ENCODE assay signal across 14 cellular contexts in the genomic region with DNA sequence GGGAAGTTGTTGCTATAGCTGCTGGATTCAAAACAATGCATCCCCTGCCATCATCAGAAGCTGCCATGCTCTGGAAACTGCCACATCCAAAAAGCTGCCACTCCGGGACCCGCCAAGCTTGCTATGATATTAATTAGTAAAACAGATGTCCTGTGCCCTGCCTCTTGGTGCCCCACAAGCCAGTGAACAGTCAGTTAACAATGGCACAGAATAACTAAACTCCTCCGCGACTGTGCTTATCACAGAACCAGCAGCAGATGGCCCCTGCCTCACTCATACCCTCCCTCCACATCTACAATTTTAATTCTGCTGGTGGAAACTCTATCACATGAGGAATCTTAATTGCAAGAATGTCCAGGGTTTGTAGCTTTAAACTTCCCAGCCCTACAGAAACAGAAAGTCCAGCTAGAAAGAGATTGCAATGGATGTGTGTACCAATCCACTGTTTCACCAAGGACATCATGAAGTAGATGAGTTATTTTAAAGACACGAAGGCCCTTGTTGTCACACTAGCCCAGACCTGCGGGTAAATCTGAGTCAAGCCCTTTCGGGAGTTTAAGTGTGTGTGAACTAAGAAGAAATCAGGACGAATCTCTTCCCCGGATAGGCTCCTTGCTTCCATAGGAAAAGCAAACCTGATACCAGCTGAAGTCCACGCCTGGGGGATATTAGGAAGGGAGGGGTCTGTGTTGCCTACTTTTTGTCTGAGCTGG. TPM values are rescaled to one million over a fixed set of nuclear protein-coding genes. Genes with fewer than 3 reads are reported as not detected.
DNase-seq lines count a peak whose midpoint lies in the region; FAIRE-seq and TF ChIP-seq lines count a peak whose summit lies in the region.
"Had no signal": no experiment of that assay in that cellular context is flagged by ENCODE, and none has a peak within 500 bp of the region (broad histone marks: within the 10 kb centered on the region; RNA-seq: fewer than 3 reads in every experiment).

No MANE protein-coding gene starts in this region.

- H3K36me3 ChIP-seq in bronchial epithelial cell (ENCODE audit: control insufficient read depth, insufficient read depth, low read length) (no peaks in the 10 kb centered on the region), mesodermal cell (ENCODE audit: control insufficient read depth, insufficient read depth, low read length) (no peaks in the 10 kb centered on the region), MG63 (no peaks in the 10 kb centered on the region)
- H3K36me3 ChIP-seq: esophagus squamous epithelium had no signal

- H3K9me3 ChIP-seq in mesodermal cell (ENCODE audit: control insufficient read depth, low read length) (no peaks in the 10 kb centered on the region), MG63 (no peaks in the 10 kb centered on the region)
- H3K9me3 ChIP-seq: esophagus squamous epithelium had no signal

- H3K4me3 ChIP-seq in bronchial epithelial cell (ENCODE audit: low read depth, low read length) = no peak overlapping the region
- no peak overlapping the region for H3K4me3 ChIP-seq in mesodermal cell (ENCODE audit: extremely low read depth, insufficient read depth, low read length, poor library complexity, severe bottlenecking)
- H3K4me3 ChIP-seq in MG63 = no peak overlapping the region
- H3K4me3 ChIP-seq: esophagus squamous epithelium had no signal

- H3K4me1 ChIP-seq in mesodermal cell (ENCODE audit: control insufficient read depth, insufficient read depth, low read length, poor library complexity, severe bottlenecking) = peaks cover 4% of the 10 kb centered on the region

- peak; percentile 76 for DNase-seq in DMS 273 treated with DMSO at 0.1 percent for 48 hours (lab: John Stamatoyannopoulos, UW)
- peak; percentile 51 for DNase-seq in NCI-H524 treated with DMSO at 0.1 percent for 48 hours (lab: John Stamatoyannopoulos, UW)
- peak; percentile 67 for DNase-seq in bronchial epithelial cell (ENCODE audit: low read depth)
- no peak for DNase-seq in MG63
- no peak for DNase-seq in activated naive CD4-positive, alpha-beta T cell (lab: John Stamatoyannopoulos, UW)
- no peak for DNase-seq in UCSD-AML1 (lab: John Stamatoyannopoulos, UW; ENCODE audit: unreplicated experiment)
- no peak for DNase-seq in inferior parietal cortex (ENCODE audit: extremely low spot score)
- DNase-seq: activated naive CD8-positive, alpha-beta T cell treated with anti-CD3 and anti-CD28 coated beads for 36 hours; DMS153; esophagus squamous epithelium; NCI-H1092 treated with DMSO at 0.1 percent for 48 hours; occipital lobe had no signal

- TF ChIP-seq CTCF in bronchial epithelial cell (IDR thresholded peaks at IDR 0.05; ENCODE audit: insufficient read depth, low read length, severe bottlenecking) = no peak

- H3K27me3 ChIP-seq in bronchial epithelial cell (ENCODE audit: control insufficient read depth, insufficient read depth, low read length) (no peaks in the 10 kb centered on the region), MG63 (no peaks in the 10 kb centered on the region)
- H3K27me3 ChIP-seq: esophagus squamous epithelium had no signal

- 85 to 92% methylated on average over 5 to 8 of the region's 10 CpGs for WGBS in mesodermal cell (ENCODE audit: insufficient coverage in 2 of 2), 2 experiments

- peak overlapping the region; percentile 10 for H3K27ac ChIP-seq in mesodermal cell (ENCODE audit: low read depth, low read length, severe bottlenecking)
- H3K27ac ChIP-seq: esophagus squamous epithelium had no signal

- FAIRE-seq in bronchial epithelial cell (lab: Jason Lieb, UNC) = no peak
- FAIRE-seq: colon had no signal

RNA-seq across cellular contexts. Expression of a gene that starts 7.4 kb away (rescaled TPM):
- 9.0 and 25.9 TPM in 2 replicates for total RNA-seq in bronchial epithelial cell
- polyA plus RNA-seq in mesodermal cell (2013, experiment 1 of 2) = 11.2 TPM
- 11.0 TPM for polyA plus RNA-seq in mesodermal cell (2013, experiment 2 of 2)
- total RNA-seq in MG63 (2014; rRNA removed; shearing (Covaris generic); ENCODE audit: low replicate concordance) = 2.3 and 6.9 TPM in 2 replicates

Comparison
In these comparisons a context has a peak if more than half of its experiments do, and no peak if none do; other contexts are left out.
1. DNase-seq: peak in DMS 273 treated with DMSO at 0.1 percent for 48 hours (single experiment), NCI-H524 treated with DMSO at 0.1 percent for 48 hours (single experiment) and bronchial epithelial cell (single experiment); none in MG63 (single experiment), activated naive CD4-positive, alpha-beta T cell (0 of 4), UCSD-AML1 (single experiment) and inferior parietal cortex (single experiment).